17 cellular contexts compared by ENCODE assay signal in genomic region chr5:179355976-179356968, GRCh38. TPM values are rescaled to one million over a fixed set of nuclear protein-coding genes. Genes with fewer than 3 reads are reported as not detected.
DNase-seq lines count a peak whose midpoint lies in the region; ATAC-seq, FAIRE-seq and TF ChIP-seq lines count a peak whose summit lies in the region.
"Had no signal": no experiment of that assay in that cellular context is flagged by ENCODE, and none has a peak within 500 bp of the region (broad histone marks: within the 10 kb centered on the region; RNA-seq: fewer than 3 reads in every experiment).

No MANE protein-coding gene starts in this region.

- H3K36me3 ChIP-seq in pancreas = no peaks in the 10 kb centered on the region
- H3K36me3 ChIP-seq: heart left ventricle, thyroid gland had no signal

- ATAC-seq in pancreas (peak in 3 of 4 donors; percentile 26 to 60 (median 31)), HG03280 (IDR thresholded peaks at IDR 0.05; ENCODE audit: unreplicated experiment) (no peak)
- ATAC-seq: activated CD8-positive, alpha-beta T cell treated with anti-CD3 and anti-CD28 coated beads for 36 hours; activated T-helper 17 cell treated with anti-CD3 and anti-CD28 coated beads, Interleukin-2, amount 50 U/mL, for 72 hours; left lobe of liver had no signal

- H3K27ac ChIP-seq in VCaP (peak overlapping the region; percentile 51), pancreas (no peak overlapping the region)
- H3K27ac ChIP-seq: thyroid gland had no signal

- DNase-seq in AG10803 (ENCODE audit: low read depth) = peak; percentile 80
- peak; percentile 69 to 83 for DNase-seq in foreskin fibroblast
- no peak for DNase-seq in pancreas
- no peak for DNase-seq in stimulated activated CD4-positive, alpha-beta T cell treated with anti-CD3 and anti-CD28 coated beads, Interleukin-15, amount 100 ng/mL, for 24 hours
- DNase-seq in stimulated activated CD4-positive, alpha-beta T cell treated with anti-CD3 and anti-CD28 coated beads, Interleukin-2, amount 100 ng/mL, for 24 hours = no peak
- DNase-seq in hepatic stellate cell (ENCODE audit: low spot score) = no peak
- DNase-seq: activated CD8-positive, alpha-beta T cell treated with anti-CD3 and anti-CD28 coated beads for 36 hours; HFFc6; NCI-H510A treated with DMSO at 0.1 percent for 48 hours; RPMI8226; thyroid gland had no signal

- FAIRE-seq in pancreas (lab: Jason Lieb, UNC) = no peak
- FAIRE-seq: D721Med had no signal

- 67 to 74% methylated on average over 11 of the region's 11 CpGs for WGBS in pancreas, 2 donors

- intact Hi-C loops in pancreas (cut with DNase I) = no loop called here

- H3K27me3 ChIP-seq in pancreas = no peaks in the 10 kb centered on the region
- H3K27me3 ChIP-seq: heart left ventricle, thyroid gland had no signal

- H3K4me3 ChIP-seq in AG10803 (ENCODE audit: low read length) (no peak overlapping the region), foreskin fibroblast (ENCODE audit: low read depth in 1 of 2, low read length in 2 of 2) (no peak overlapping the region), pancreas (no peak overlapping the region)
- H3K4me3 ChIP-seq: heart left ventricle, thyroid gland had no signal

- H3K4me1 ChIP-seq in pancreas = no peaks in the 10 kb centered on the region
- H3K4me1 ChIP-seq: thyroid gland had no signal

- TF ChIP-seq CTCF in AG10803 (conservative IDR thresholded peaks at IDR 0.05; ENCODE audit: low read length) (no peak), VCaP (conservative IDR thresholded peaks at IDR 0.05) (no peak), foreskin fibroblast (IDR thresholded peaks at IDR 0.05; ENCODE audit: low read depth, low read length) (no peak), pancreas (IDR thresholded peaks at IDR 0.05) (no peak)

- H3K9me3 ChIP-seq in pancreas = no peaks in the 10 kb centered on the region
- H3K9me3 ChIP-seq: thyroid gland had no signal

RNA-seq across cellular contexts. Expression of gene ADAMTS2, which starts 11.0 kb away (rescaled TPM):
- total RNA-seq in pancreas = 10 to 100 TPM in 1 of 6 donors, 1 to 10 TPM in 5; 1.3 to 18.5 (median 4.4) TPM
- polyA plus RNA-seq in pancreas = 1 to 10 TPM; 5.7 to 6.8 TPM
- total RNA-seq: activated CD8-positive, alpha-beta T cell treated with anti-CD3 and anti-CD28 coated beads for 36 hours; activated T-helper 17 cell treated with anti-CD3 and anti-CD28 coated beads, Interleukin-2, amount 50 U/mL, for 72 hours had no signal

Comparison
In these comparisons a context has a peak if more than half of its experiments do, and no peak if none do; other contexts are left out.
1. DNase-seq: peak in AG10803 (single experiment) and foreskin fibroblast (2 of 2); none in pancreas (0 of 6), stimulated activated CD4-positive, alpha-beta T cell treated with anti-CD3 and anti-CD28 coated beads, Interleukin-15, amount 100 ng/mL, for 24 hours (single experiment), stimulated activated CD4-positive, alpha-beta T cell treated with anti-CD3 and anti-CD28 coated beads, Interleukin-2, amount 100 ng/mL, for 24 hours (0 of 2) and hepatic stellate cell (single experiment).